In genomic region chr12:100573499-100574261, GRCh38 we compare ENCODE assay signal across 8 cellular contexts. TPM values are rescaled to one million over a fixed set of nuclear protein-coding genes. Genes with fewer than 3 reads are reported as not detected.
DNase-seq lines count a peak whose midpoint lies in the region; ATAC-seq and TF ChIP-seq lines count a peak whose summit lies in the region.

TSS of gene GAS2L3 (plus strand) at chr12:100573684. CDS start at chr12:100594905, 21,221 bp downstream.

- H3K36me3 Mint-ChIP-seq in Calu3 (ENCODE audit: insufficient read depth, unreplicated experiment): peaks cover 30% of the 10 kb centered on the region
- H3K36me3 Mint-ChIP-seq in stimulated activated memory B cell treated with anti-CD40 and anti-IgM and Interleukin-4, amounts not matched to agents 10 μg/mL and 1 μg/mL and 100 μg/mL, for 72 hours: no peaks in the 10 kb centered on the region

- peak; percentile 92 for ATAC-seq in GM21360 (IDR thresholded peaks at IDR 0.05; ENCODE audit: unreplicated experiment)
- peak; percentile 90 for ATAC-seq in stimulated activated memory B cell treated with anti-CD40 and anti-IgM and Interleukin-4, amounts not matched to agents 10 μg/mL and 1 μg/mL and 100 μg/mL, for 72 hours

- CTCF ChIA-PET in Calu3 (lab: Charles Lee): interaction anchor here (0.6 kb wide), 2 partner anchors 15 to 1042 kb away, joined by 5 to 7 read pairs; no protein-coding TSS in a partner anchor

- no TSS peak for BruUV-seq in Calu3 (replicated peaks; lab: Mats Ljungman, UMichigan)

- no peaks in the 10 kb centered on the region for H3K9me3 ChIP-seq in NT2/D1 (ENCODE audit: insufficient read depth, low read length)

- no peaks in the 10 kb centered on the region for H3K9me3 Mint-ChIP-seq in Calu3 (ENCODE audit: low read depth, unreplicated experiment)
- H3K9me3 Mint-ChIP-seq in stimulated activated memory B cell treated with anti-CD40 and anti-IgM and Interleukin-4, amounts not matched to agents 10 μg/mL and 1 μg/mL and 100 μg/mL, for 72 hours: no peaks in the 10 kb centered on the region

- DNase-seq in Calu3 (peak; percentile 96), HL-60 (ENCODE audit: low read depth in 1 of 2, low spot score in 1 of 2) (peak; percentile 26 to 63), NT2/D1 (ENCODE audit: low read depth, low spot score) (peak; percentile 79), activated T-helper 1 cell treated with Interleukin-2 at 50 U/mL for 16 hours (ENCODE audit: low read depth) (peak; percentile 15), fibroblast of mammary gland (ENCODE audit: low read depth) (peak; percentile 74), myocyte (ENCODE audit: low read depth) (peak; percentile 87)

- H3K27me3 ChIP-seq in HL-60 (ENCODE audit: insufficient read depth, poor library complexity, severe bottlenecking) (peaks cover 15% of the 10 kb centered on the region), NT2/D1 (ENCODE audit: insufficient read depth, insufficient read length) (peaks cover 24% of the 10 kb centered on the region)

- H3K4me3 ChIP-seq in HL-60 (replicated peaks; ENCODE audit: insufficient read depth, low read length) (peak within 1 kb of the TSS; percentile 71), NT2/D1 (ENCODE audit: insufficient read length, low read depth) (peak within 1 kb of the TSS; percentile 80), fibroblast of mammary gland (ENCODE audit: control insufficient read depth, low read depth, low read length) (peak within 1 kb of the TSS; percentile 83)

- no peak for TF ChIP-seq CTCF in Calu3 (IDR thresholded peaks at IDR 0.05; ENCODE audit: unreplicated experiment)
- TF ChIP-seq CTCF in HL-60 (IDR thresholded peaks at IDR 0.05; ENCODE audit: insufficient read depth, low read length): no peak
- no peak for TF ChIP-seq CTCF in fibroblast of mammary gland (conservative IDR thresholded peaks at IDR 0.05; ENCODE audit: control insufficient read depth, insufficient read depth, low read depth, low read length)

- H3K4me1 Mint-ChIP-seq in Calu3 (ENCODE audit: low read depth, unreplicated experiment): peaks cover 17% of the 10 kb centered on the region
- H3K4me1 Mint-ChIP-seq in stimulated activated memory B cell treated with anti-CD40 and anti-IgM and Interleukin-4, amounts not matched to agents 10 μg/mL and 1 μg/mL and 100 μg/mL, for 72 hours: peaks cover 11% of the 10 kb centered on the region

- peak within 1 kb of the TSS; percentile 92 for H3K27ac Mint-ChIP-seq in Calu3 (ENCODE audit: unreplicated experiment)
- peak within 1 kb of the TSS; percentile 76 for H3K27ac Mint-ChIP-seq in stimulated activated memory B cell treated with anti-CD40 and anti-IgM and Interleukin-4, amounts not matched to agents 10 μg/mL and 1 μg/mL and 100 μg/mL, for 72 hours

- H3K27me3 Mint-ChIP-seq in Calu3 (ENCODE audit: unreplicated experiment): no peaks in the 10 kb centered on the region
- peaks cover 14% of the 10 kb centered on the region for H3K27me3 Mint-ChIP-seq in stimulated activated memory B cell treated with anti-CD40 and anti-IgM and Interleukin-4, amounts not matched to agents 10 μg/mL and 1 μg/mL and 100 μg/mL, for 72 hours

- intact Hi-C loops in Calu3 (cut with micrococcal nuclease; ENCODE audit: unreplicated experiment): loop anchor here (1.0 to 5.0 kb wide), 3 partner anchors 19 to 159 kb away; no protein-coding TSS in a partner anchor

- no peak within 1 kb of the TSS for H3K27ac ChIP-seq in HL-60 (replicated peaks)

- peak within 1 kb of the TSS; percentile 79 for H3K9ac ChIP-seq in NT2/D1 (ENCODE audit: insufficient read length, low read depth)

- H3K4me1 ChIP-seq in NT2/D1 (ENCODE audit: insufficient read depth, insufficient read length): no peaks in the 10 kb centered on the region

- H3K4me3 Mint-ChIP-seq in Calu3 (ENCODE audit: low read depth, unreplicated experiment): peak within 1 kb of the TSS; percentile 97
- H3K4me3 Mint-ChIP-seq in stimulated activated memory B cell treated with anti-CD40 and anti-IgM and Interleukin-4, amounts not matched to agents 10 μg/mL and 1 μg/mL and 100 μg/mL, for 72 hours: peak within 1 kb of the TSS; percentile 90

- H3K36me3 ChIP-seq in NT2/D1 (ENCODE audit: insufficient read depth, insufficient read length, low read length): no peaks in the 10 kb centered on the region

RNA-seq across cellular contexts. Expression of gene GAS2L3, which starts in this region (rescaled TPM):
- total RNA-seq in Calu3 (2022) (116 and 132 TPM in 2 replicates), myocyte (5.3 and 10.4 TPM in 2 replicates)
- polyA plus RNA-seq in myocyte (2012): 2.4 TPM

Comparison
In these comparisons a context has a peak if more than half of its experiments do, and no peak if none do; other contexts are left out.
1. RNA of gene GAS2L3 (total RNA-seq): 116 to 132 TPM in Calu3; 5.3 to 10.4 TPM in myocyte; every median in the first group is over 10 times any median in the second.
2. DNase-seq: peak in every context shown above with its lines; median percentile 96 in Calu3; 87 in myocyte; 79 in NT2/D1; 74 in fibroblast of mammary gland; 44 in HL-60; 15 in activated T-helper 1 cell treated with Interleukin-2 at 50 U/mL for 16 hours.
3. Peak in every context shown above with its lines, with median percentiles within 50 percentile points of each other: H3K4me3 ChIP-seq.